ENCODE assay signal across 2 cellular contexts in the genomic region with DNA sequence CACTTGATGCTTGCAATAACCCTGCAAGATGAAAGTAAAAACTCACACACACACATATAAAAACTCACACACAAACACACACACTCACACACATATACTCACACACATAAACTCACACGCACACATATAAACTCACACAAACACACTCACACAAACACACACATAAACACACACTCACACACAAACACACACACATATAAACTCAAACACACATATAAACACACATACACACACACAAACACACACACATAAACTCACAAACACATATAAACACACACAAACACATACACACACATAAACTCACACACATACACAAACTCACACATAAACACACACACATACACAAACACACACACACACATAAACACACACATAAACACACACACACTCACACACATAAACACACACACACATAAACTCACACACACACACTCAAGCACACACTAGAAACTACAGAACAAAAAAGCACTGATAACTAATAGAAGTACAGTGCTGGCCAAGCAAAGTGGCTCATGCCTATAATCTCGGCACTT.
TF ChIP-seq lines count a peak whose summit lies in the region.

No MANE protein-coding gene starts in this region.

TF ChIP-seq in HepG2, 621 proteins besides CTCF, POLR2A, EP300 and RAD21 (continued from another document and continues in another):
- TF ChIP-seq ZNF276 (CRISPR knock-in tag; IDR thresholded peaks at IDR 0.05; ENCODE audit: low read depth) (no peak), ZNF282 (IDR thresholded peaks at IDR 0.05; ENCODE audit: partially characterized antibody) (no peak), KDM3A (CRISPR knock-in tag; IDR thresholded peaks at IDR 0.05; ENCODE audit: low read depth) (no peak), ZFP82 (CRISPR knock-in tag; IDR thresholded peaks at IDR 0.05; ENCODE audit: borderline replicate concordance) (no peak), ISL2 (CRISPR knock-in tag; IDR thresholded peaks at IDR 0.05) (no peak), ZFP36 (IDR thresholded peaks at IDR 0.05; ENCODE audit: borderline replicate concordance, low read depth, low read length, partially characterized antibody) (no peak), ETV5 (CRISPR knock-in tag; IDR thresholded peaks at IDR 0.05; ENCODE audit: borderline replicate concordance) (no peak), ZFP1 (CRISPR knock-in tag; IDR thresholded peaks at IDR 0.05) (no peak), ZNF646 (CRISPR knock-in tag; IDR thresholded peaks at IDR 0.05) (0 out of 2 replicates have a peak, but pooled peaks have one; percentile 58), ZNF12 (CRISPR knock-in tag; IDR thresholded peaks at IDR 0.05) (no peak), MAFK (conservative IDR thresholded peaks at IDR 0.05 in 1 of 2, IDR thresholded peaks at IDR 0.05 in 1 of 2; ENCODE audit: low read length in 2 of 2) (no peak), FOXK2 (IDR thresholded peaks at IDR 0.05) (0 out of 2 replicates have a peak, but pooled peaks have one; percentile 9), CHD2 (IDR thresholded peaks at IDR 0.05; ENCODE audit: low read depth, low read length) (no peak), ATF7 (IDR thresholded peaks at IDR 0.05) (0 out of 2 replicates have a peak, but pooled peaks have one; percentile 7), ATF7 (CRISPR knock-in tag; IDR thresholded peaks at IDR 0.05) (no peak), SOX6 (IDR thresholded peaks at IDR 0.05) (0 out of 2 replicates have a peak, but pooled peaks have one; percentile 20), SOX6 (CRISPR knock-in tag; IDR thresholded peaks at IDR 0.05) (no peak), MEF2D (CRISPR knock-in tag; IDR thresholded peaks at IDR 0.05) (no peak), MEIS2 (CRISPR knock-in tag; IDR thresholded peaks at IDR 0.05) (no peak), ZNF788 (CRISPR knock-in tag; IDR thresholded peaks at IDR 0.05; ENCODE audit: borderline replicate concordance) (no peak), ADNP (CRISPR knock-in tag; IDR thresholded peaks at IDR 0.05) (no peak), ZSCAN22 (CRISPR knock-in tag; IDR thresholded peaks at IDR 0.05) (no peak), ZNF570 (CRISPR knock-in tag; IDR thresholded peaks at IDR 0.05; ENCODE audit: borderline replicate concordance) (no peak)
- TF ChIP-seq, protein P1, sequence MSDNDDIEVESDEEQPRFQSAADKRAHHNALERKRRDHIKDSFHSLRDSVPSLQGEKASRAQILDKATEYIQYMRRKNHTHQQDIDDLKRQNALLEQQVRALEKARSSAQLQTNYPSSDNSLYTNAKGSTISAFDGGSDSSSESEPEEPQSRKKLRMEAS (IDR thresholded peaks at IDR 0.05): no peak

TF ChIP-seq in K562, 482 proteins besides CTCF, POLR2A, EP300 and RAD21 (continued from another document):
- TF ChIP-seq ZBTB26 (CRISPR knock-in tag; IDR thresholded peaks at IDR 0.05): 0 out of 2 replicates have a peak, but pooled peaks have one; percentile 45
